Comparison of ENCODE assay signal across 8 cellular contexts in genomic region chr5:135139397-135140134, GRCh38.
DNase-seq lines count a peak whose midpoint lies in the region; ATAC-seq, FAIRE-seq and TF ChIP-seq lines count a peak whose summit lies in the region.

No MANE protein-coding gene starts in this region.

- H3K9ac ChIP-seq in smooth muscle cell (ENCODE audit: low read depth) = peak overlapping the region; percentile 46

- no peaks in the 10 kb centered on the region for H3K9me3 ChIP-seq in RWPE2 (ENCODE audit: severe bottlenecking)
- H3K9me3 ChIP-seq in smooth muscle cell (replicated peaks; ENCODE audit: low read depth) = no peaks in the 10 kb centered on the region

- H3F3A ChIP-seq in smooth muscle cell (ENCODE audit: low read depth) = peaks cover 12% of the 10 kb centered on the region

- H3K27me3 ChIP-seq in RWPE2 (ENCODE audit: insufficient read depth, poor library complexity, severe bottlenecking) (no peaks in the 10 kb centered on the region), smooth muscle cell (ENCODE audit: low read depth) (no peaks in the 10 kb centered on the region)

- peak; percentile 78 for DNase-seq in H54 (ENCODE audit: insufficient read length, low spot score)
- DNase-seq in RWPE2 (ENCODE audit: low spot score) = no peak
- DNase-seq in fibroblast of the conjunctiva (ENCODE audit: low read depth) = peak; percentile 60
- peak; percentile 32 for DNase-seq in smooth muscle cell (lab: John Stamatoyannopoulos, UW; ENCODE audit: unreplicated experiment)
- DNase-seq in OCI-M2 (lab: John Stamatoyannopoulos, UW; ENCODE audit: unreplicated experiment) = no peak
- DNase-seq in erythroblast (lab: John Stamatoyannopoulos, UW) = no peak
- DNase-seq in T-helper 1 cell = no peak

- no peak overlapping the region for H2AFZ ChIP-seq in smooth muscle cell (ENCODE audit: low read depth)

- TF ChIP-seq CTCF in RWPE2 (IDR thresholded peaks at IDR 0.05; ENCODE audit: poor library complexity, severe bottlenecking) = no peak
- no peak for TF ChIP-seq CTCF in smooth muscle cell (IDR thresholded peaks at IDR 0.05; ENCODE audit: borderline replicate concordance, insufficient read depth, poor library complexity, severe bottlenecking)

- H3K4me3 ChIP-seq in RWPE2 (ENCODE audit: severe bottlenecking) (no peak overlapping the region), smooth muscle cell (peak overlapping the region; percentile 5)

- peak overlapping the region; percentile 78 for H3K4me2 ChIP-seq in smooth muscle cell

- no peaks in the 10 kb centered on the region for H4K20me1 ChIP-seq in smooth muscle cell (ENCODE audit: low read depth)

- H3K4me1 ChIP-seq in RWPE2 (ENCODE audit: insufficient read depth, poor library complexity, severe bottlenecking) (peaks cover 63% of the 10 kb centered on the region), smooth muscle cell (ENCODE audit: low read depth) (no peaks in the 10 kb centered on the region)

- H3K79me2 ChIP-seq in smooth muscle cell (ENCODE audit: low read depth) = no peaks in the 10 kb centered on the region

- WGBS in smooth muscle cell (ENCODE audit: low lambda C conversion rate) = 31% methylated on average over 12 of the region's 12 CpGs

- TF ChIP-seq POLR2A in H54 (IDR thresholded peaks at IDR 0.05; ENCODE audit: low read depth, low read length) (no peak), erythroblast (IDR thresholded peaks at IDR 0.05; ENCODE audit: low read length) (no peak)

- peak; percentile 20 for FAIRE-seq in H54 (lab: Jason Lieb, UNC)

- H3K36me3 ChIP-seq in RWPE2 (ENCODE audit: low read depth) (no peaks in the 10 kb centered on the region), smooth muscle cell (ENCODE audit: low read depth) (no peaks in the 10 kb centered on the region)

- ATAC-seq in RWPE2 (ENCODE audit: low read depth) (peak; percentile 59), GM21723 (IDR thresholded peaks at IDR 0.05; ENCODE audit: unreplicated experiment) (no peak)

- H3K27ac ChIP-seq in RWPE2 (ENCODE audit: poor library complexity, severe bottlenecking) (peak overlapping the region; percentile 92), smooth muscle cell (ENCODE audit: low read depth) (peak overlapping the region; percentile 86)

Comparison
In these comparisons a context has a peak if more than half of its experiments do, and no peak if none do; other contexts are left out.
1. DNase-seq: peak in H54 (single experiment), fibroblast of the conjunctiva (single experiment) and smooth muscle cell (single experiment); none in RWPE2 (single experiment), OCI-M2 (single experiment), erythroblast (0 of 2) and T-helper 1 cell (0 of 5).